In genomic region chr14:67820428-67820881, GRCh38 we compare ENCODE assay signal across 8 cellular contexts. TPM values are rescaled to one million over a fixed set of nuclear protein-coding genes. Genes with fewer than 3 reads are reported as not detected.
DNase-seq lines count a peak whose midpoint lies in the region; ATAC-seq lines count a peak whose summit lies in the region.

No MANE protein-coding gene starts in this region.

- H3K9me3 Mint-ChIP-seq in activated naive CD4-positive, alpha-beta T cell treated with anti-CD3 and anti-CD28 coated beads for 36 hours, result no peaks in the 10 kb centered on the region
- H3K9me3 Mint-ChIP-seq in central memory CD8-positive, alpha-beta T cell, result no peaks in the 10 kb centered on the region

- peak overlapping the region; percentile 88 to 94 for H3K9ac ChIP-seq in mucosa of rectum (ENCODE audit: low read depth in 1 of 2, low read length in 2 of 2)

- H3K27ac Mint-ChIP-seq in activated naive CD4-positive, alpha-beta T cell treated with anti-CD3 and anti-CD28 coated beads for 36 hours, result peak overlapping the region; percentile 97
- peak overlapping the region; percentile 90 for H3K27ac Mint-ChIP-seq in central memory CD8-positive, alpha-beta T cell (ENCODE audit: low read depth)

- H3K9me3 ChIP-seq in mucosa of rectum (ENCODE audit: control insufficient read depth in 2 of 2, low read length in 2 of 2), result no peaks in the 10 kb centered on the region

- no peaks in the 10 kb centered on the region for H3K27me3 Mint-ChIP-seq in activated naive CD4-positive, alpha-beta T cell treated with anti-CD3 and anti-CD28 coated beads for 36 hours (ENCODE audit: low read depth)
- H3K27me3 Mint-ChIP-seq in central memory CD8-positive, alpha-beta T cell, result no peaks in the 10 kb centered on the region

- peak overlapping the region; percentile 94 to 99 for H3K4me3 ChIP-seq in mucosa of rectum (ENCODE audit: low read length in 2 of 2)

- intact Hi-C loops in activated naive CD4-positive, alpha-beta T cell treated with anti-CD3 and anti-CD28 coated beads for 36 hours (cut with micrococcal nuclease), result no loop called here

- H3K36me3 Mint-ChIP-seq in activated naive CD4-positive, alpha-beta T cell treated with anti-CD3 and anti-CD28 coated beads for 36 hours (ENCODE audit: low read depth), result peaks cover 3% of the 10 kb centered on the region
- H3K36me3 Mint-ChIP-seq in central memory CD8-positive, alpha-beta T cell (ENCODE audit: insufficient read depth), result peaks cover 11% of the 10 kb centered on the region

- CTCF ChIA-PET in activated naive CD4-positive, alpha-beta T cell treated with anti-CD3 and anti-CD28 coated beads for 36 hours (lab: Charles Lee), result interaction anchor here (0.8 kb wide), 1 partner anchor 114 kb away, joined by 3 read pairs; no protein-coding TSS in a partner anchor

- DNase-seq in activated naive CD4-positive, alpha-beta T cell treated with anti-CD3 and anti-CD28 coated beads for 36 hours, result peak; percentile 36
- no peak for DNase-seq in activated naive CD4-positive, alpha-beta T cell treated with anti-CD3 and anti-CD28 coated beads, Interleukin-2, amount 50 U/mL, for 16 hours
- peak; percentile 32 for DNase-seq in NOMO-1 treated with dmso at 0.1 percent for 144 hours (lab: John Stamatoyannopoulos, UW; ENCODE audit: unreplicated experiment)
- no peak for DNase-seq in central memory CD8-positive, alpha-beta T cell (ENCODE audit: low spot score in 2 of 2)
- no peak for DNase-seq in NCI-H2107 (lab: John Stamatoyannopoulos, UW)
- DNase-seq in NCI-H2171 treated with DMSO at 0.1 percent for 48 hours (lab: John Stamatoyannopoulos, UW), result no peak

- no peaks in the 10 kb centered on the region for H3K27me3 ChIP-seq in mucosa of rectum (ENCODE audit: control insufficient read depth in 2 of 2, insufficient read depth in 2 of 2, low read length in 2 of 2)

- peaks cover 35% of the 10 kb centered on the region for H3K4me1 Mint-ChIP-seq in activated naive CD4-positive, alpha-beta T cell treated with anti-CD3 and anti-CD28 coated beads for 36 hours (ENCODE audit: low read depth)
- peaks cover 24% of the 10 kb centered on the region for H3K4me1 Mint-ChIP-seq in central memory CD8-positive, alpha-beta T cell

- ATAC-seq in central memory CD8-positive, alpha-beta T cell (replicated peaks; ENCODE audit: extremely low read depth, poor library complexity, severe bottlenecking), result no peak
- no peak for ATAC-seq in GM21529 (IDR thresholded peaks at IDR 0.05; ENCODE audit: unreplicated experiment)

- H3K4me3 Mint-ChIP-seq in activated naive CD4-positive, alpha-beta T cell treated with anti-CD3 and anti-CD28 coated beads for 36 hours, result peak overlapping the region; percentile 99
- peak overlapping the region; percentile 98 for H3K4me3 Mint-ChIP-seq in central memory CD8-positive, alpha-beta T cell

- peak overlapping the region; percentile 77 to 79 for H3K27ac ChIP-seq in mucosa of rectum (ENCODE audit: low read depth in 2 of 2, low read length in 2 of 2)

- no peaks in the 10 kb centered on the region for H3K36me3 ChIP-seq in mucosa of rectum (ENCODE audit: control insufficient read depth in 2 of 2, insufficient read depth in 2 of 2, low read length in 2 of 2)

- peaks cover 10 to 23% of the 10 kb centered on the region in 2 donors for H3K4me1 ChIP-seq in mucosa of rectum (ENCODE audit: control insufficient read depth in 2 of 2, insufficient read depth in 2 of 2, low read length in 2 of 2)

RNA-seq across cellular contexts. Expression of gene RAD51B, which starts 0.9 kb away (rescaled TPM):
- total RNA-seq in activated naive CD4-positive, alpha-beta T cell treated with anti-CD3 and anti-CD28 coated beads for 36 hours, result 10 to 100 TPM; 44.8 to 47.6 TPM

RNA-seq across cellular contexts. Expression of gene ZFYVE26, which starts 4.1 kb away (rescaled TPM):
- total RNA-seq in activated naive CD4-positive, alpha-beta T cell treated with anti-CD3 and anti-CD28 coated beads for 36 hours, result 10 to 100 TPM; 11.7 to 12.1 TPM

Comparison
In these comparisons a context has a peak if more than half of its experiments do, and no peak if none do; other contexts are left out.
1. DNase-seq: peak in activated naive CD4-positive, alpha-beta T cell treated with anti-CD3 and anti-CD28 coated beads for 36 hours (single experiment) and NOMO-1 treated with dmso at 0.1 percent for 144 hours (single experiment); none in activated naive CD4-positive, alpha-beta T cell treated with anti-CD3 and anti-CD28 coated beads, Interleukin-2, amount 50 U/mL, for 16 hours (single experiment), central memory CD8-positive, alpha-beta T cell (0 of 2), NCI-H2107 (single experiment) and NCI-H2171 treated with DMSO at 0.1 percent for 48 hours (single experiment).